ENCODE assay signal across 8 cellular contexts in the genomic region with DNA sequence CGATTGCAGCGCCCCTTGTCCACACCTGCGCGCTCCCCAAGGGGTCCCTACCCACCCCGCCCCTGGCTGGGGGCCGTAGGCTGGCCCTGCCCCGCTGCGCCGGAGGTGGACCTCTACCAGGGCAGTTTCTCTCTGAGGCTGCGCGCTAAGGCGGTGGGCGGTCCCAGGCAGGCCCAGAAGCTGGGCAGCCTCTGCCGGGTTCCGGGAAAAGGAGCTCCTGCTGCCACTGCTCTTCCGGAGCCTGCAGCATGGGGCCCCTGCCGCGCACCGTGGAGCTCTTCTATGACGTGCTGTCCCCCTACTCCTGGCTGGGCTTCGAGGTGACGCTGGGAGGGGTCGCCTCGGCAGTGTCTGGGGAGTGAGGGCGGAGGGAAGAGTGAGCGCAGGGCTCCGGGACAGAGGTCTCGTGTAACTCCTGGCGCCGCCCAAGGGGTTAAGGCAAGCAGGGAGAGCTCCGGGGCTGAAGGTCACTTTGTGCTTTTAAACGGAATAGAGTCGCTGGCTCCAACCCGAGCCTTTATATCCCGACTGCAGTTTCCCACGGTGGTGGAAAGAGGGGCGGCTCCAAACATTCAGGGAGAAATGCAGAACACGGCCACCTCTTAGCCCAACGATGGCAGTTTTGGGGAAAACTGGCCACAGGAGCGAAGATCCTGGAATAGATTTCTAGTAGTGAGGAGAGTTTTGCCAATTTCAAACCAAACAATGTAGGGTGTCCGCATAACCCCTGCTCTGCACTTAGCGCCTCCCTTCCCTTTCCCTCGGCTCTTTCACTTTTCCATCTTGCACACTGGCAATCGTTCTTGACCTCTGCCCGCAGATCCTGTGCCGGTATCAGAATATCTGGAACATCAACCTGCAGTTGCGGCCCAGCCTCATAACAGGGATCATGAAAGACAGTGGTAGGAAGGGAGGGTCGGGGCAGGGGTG. TPM values are rescaled to one million over a fixed set of nuclear protein-coding genes. Genes with fewer than 3 reads are reported as not detected.
DNase-seq lines count a peak whose midpoint lies in the region; ATAC-seq and TF ChIP-seq lines count a peak whose summit lies in the region.

A gene (plus strand): TSS at position 176 of the 930 bp plus-strand sequence. CDS start 73 bp downstream, at position 249.

- DNase-seq in AG20443 (ENCODE audit: low spot score), result peak; percentile 96
- peak; percentile 56 to 87 for DNase-seq in NCI-H526 (lab: John Stamatoyannopoulos, UW)
- peak; percentile 85 to 89 for DNase-seq in activated CD4-positive, alpha-beta T cell treated with anti-CD3 and anti-CD28 coated beads, Interleukin-2, amount 50 U/mL, for 48 hours
- DNase-seq in dermis microvascular lymphatic vessel endothelial cell (ENCODE audit: low read depth in 2 of 2), result peak in 1 of 2 donors; percentile 72
- peak; percentile 92 to 95 (median 93) for DNase-seq in right lobe of liver
- peak; percentile 81 to 82 for DNase-seq in stimulated activated CD4-positive, alpha-beta T cell treated with anti-CD3 and anti-CD28 coated beads, Interleukin-4, amount 100 ng/mL, for 4 hours

- intact Hi-C loops in right lobe of liver (cut with DNase I), result no loop called here

- H3K27ac ChIP-seq in right lobe of liver, result peak within 1 kb of the TSS; percentile 83 to 88 (median 84)

- WGBS in right lobe of liver (ENCODE audit: insufficient coverage, low coverage, low lambda C conversion rate, missing lambda C conversion rate), result 1% methylated on average over 35 of the region's 48 CpGs

- peak within 1 kb of the TSS; percentile 61 to 91 (median 81) for H3K4me3 ChIP-seq in right lobe of liver

- TF ChIP-seq CTCF in right lobe of liver (IDR thresholded peaks at IDR 0.05), result no peak

- no peaks in the 10 kb centered on the region for H3K27me3 ChIP-seq in right lobe of liver

- H3K9me3 ChIP-seq in right lobe of liver, result no peaks in the 10 kb centered on the region

- ATAC-seq in GM18909 (IDR thresholded peaks at IDR 0.05; ENCODE audit: poor library complexity, unreplicated experiment) (peak; percentile 97), HG03139 (IDR thresholded peaks at IDR 0.05; ENCODE audit: unreplicated experiment) (peak; percentile 97), right lobe of liver (peak; percentile 88 to 96 (median 91))

- TF ChIP-seq POLR2A in right lobe of liver (IDR thresholded peaks at IDR 0.05), result peak; percentile 90

- peaks cover 0 to 34% (median 7%) of the 10 kb centered on the region in 4 donors for H3K36me3 ChIP-seq in right lobe of liver

- H3K4me1 ChIP-seq in right lobe of liver, result peaks cover 0 to 56% (median 10%) of the 10 kb centered on the region in 4 donors

RNA-seq across cellular contexts. Expression of the gene that starts here (rescaled TPM):
- 58.0 and 94.2 TPM in 2 replicates for total RNA-seq in dermis microvascular lymphatic vessel endothelial cell
- total RNA-seq in right lobe of liver, result 100 to 1,000 TPM; 209 to 315 (median 257) TPM
